Comparison of ENCODE assay signal across 8 cellular contexts in the genomic region with DNA sequence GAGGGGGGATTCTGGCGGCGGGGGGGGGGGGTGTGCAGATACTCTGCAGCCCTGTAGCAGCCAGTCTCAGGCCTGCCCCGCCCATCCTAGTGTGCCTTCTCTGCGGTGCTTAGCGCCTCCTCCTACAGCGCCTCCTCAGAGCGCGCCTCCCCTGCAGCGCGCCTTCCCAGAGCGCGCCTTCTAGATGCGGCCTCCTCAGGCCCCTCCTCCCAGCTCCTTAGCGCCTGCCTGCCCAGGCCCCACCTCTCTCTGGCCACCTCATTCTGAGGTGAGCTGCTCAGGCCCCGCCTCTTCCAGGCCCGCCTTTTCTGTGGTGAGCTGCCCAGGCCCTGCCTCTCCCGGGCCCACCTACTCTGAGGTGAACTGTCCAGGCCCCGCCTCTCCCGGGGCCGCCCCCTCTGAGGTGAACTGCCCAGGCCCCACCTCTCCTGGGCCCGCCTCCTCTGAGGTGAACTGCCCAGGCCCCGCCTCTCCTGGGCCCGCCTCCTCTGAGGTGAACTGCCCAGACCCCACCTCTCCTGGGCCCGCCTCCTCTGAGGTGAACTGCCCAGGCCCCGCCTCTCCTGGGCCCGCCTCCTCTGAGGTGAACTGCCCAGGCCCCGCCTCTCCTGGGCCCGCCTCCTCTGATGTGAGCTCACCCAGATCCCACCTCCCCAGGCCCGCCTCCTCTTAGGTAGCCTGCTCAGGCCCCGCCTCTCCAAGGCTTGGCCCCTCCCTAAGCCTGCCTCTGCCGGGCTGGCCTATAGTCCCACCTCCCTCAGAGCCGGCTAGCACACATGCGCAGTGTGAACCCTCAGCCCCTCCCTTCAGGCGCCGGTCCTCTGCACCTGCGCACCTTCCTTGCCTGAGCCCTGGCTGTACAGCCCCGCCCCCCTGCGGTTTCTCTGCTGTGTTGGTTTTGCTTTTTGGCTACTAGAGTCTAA. TPM values are rescaled to one million over a fixed set of nuclear protein-coding genes. Genes with fewer than 3 reads are reported as not detected.
DNase-seq lines count a peak whose midpoint lies in the region; ATAC-seq and TF ChIP-seq lines count a peak whose summit lies in the region.

No MANE protein-coding gene starts in this region.

- TF ChIP-seq POLR2A in gastroesophageal sphincter (IDR thresholded peaks at IDR 0.05) (no peak), testis (IDR thresholded peaks at IDR 0.05) (no peak)

- peak overlapping the region; percentile 84 for H3K4me3 Mint-ChIP-seq in activated naive CD4-positive, alpha-beta T cell treated with anti-CD3 and anti-CD28 coated beads for 36 hours

- H3K27me3 Mint-ChIP-seq in activated naive CD4-positive, alpha-beta T cell treated with anti-CD3 and anti-CD28 coated beads for 36 hours (ENCODE audit: low read depth) = peaks cover 24% of the 10 kb centered on the region

- DNase-seq in GDM1 (lab: John Stamatoyannopoulos, UW) (peak; percentile 77), NAMALWA (ENCODE audit: low spot score) (peak; percentile 100), SK-MEL-5 (ENCODE audit: low read depth, low spot score) (peak; percentile 98), osteoblast (ENCODE audit: insufficient read length, low spot score, missing footprints) (peak; percentile 89), testis (peak; percentile 97)
- peak; percentile 95 for DNase-seq in activated naive CD4-positive, alpha-beta T cell treated with anti-CD3 and anti-CD28 coated beads for 36 hours

- H3K27ac Mint-ChIP-seq in activated naive CD4-positive, alpha-beta T cell treated with anti-CD3 and anti-CD28 coated beads for 36 hours = no peak overlapping the region

- H3K79me2 ChIP-seq in osteoblast (ENCODE audit: insufficient read depth, low read length) = peaks cover 17% of the 10 kb centered on the region

- CTCF ChIA-PET in activated naive CD4-positive, alpha-beta T cell treated with anti-CD3 and anti-CD28 coated beads for 36 hours (lab: Charles Lee) = no interaction called here

- in situ Hi-C loops in SK-MEL-5 (cut with HindIII; ENCODE audit: low pct_unique_long_range_greater_than_20kb, low sequenced_read_pairs) = no loop called here

- H3K27me3 ChIP-seq in gastroesophageal sphincter (no peaks in the 10 kb centered on the region), osteoblast (ENCODE audit: insufficient read depth, low read length) (no peaks in the 10 kb centered on the region), testis (no peaks in the 10 kb centered on the region)

- H3K4me3 ChIP-seq in gastroesophageal sphincter (peak overlapping the region; percentile 54 to 78), osteoblast (ENCODE audit: insufficient read depth, low read length) (peak overlapping the region; percentile 84), testis (peak overlapping the region; percentile 58 to 79)

- peak overlapping the region; percentile 64 for H3K4me2 ChIP-seq in osteoblast (ENCODE audit: insufficient read depth, low read length)

- no peak for TF ChIP-seq CTCF in gastroesophageal sphincter (IDR thresholded peaks at IDR 0.05)
- TF ChIP-seq CTCF in osteoblast (IDR thresholded peaks at IDR 0.05; ENCODE audit: extremely low read depth, low read depth, low read length) = no peak
- no peak for TF ChIP-seq CTCF in testis (IDR thresholded peaks at IDR 0.05)

- WGBS in gastroesophageal sphincter (ENCODE audit: low coverage in 1 of 2), 2 donors = 67 to 68% methylated on average over 1 to 15 of the region's 38 CpGs
- 34 to 40% methylated on average over 22 to 38 of the region's 38 CpGs for WGBS in testis, 2 donors

- H3K9me3 Mint-ChIP-seq in activated naive CD4-positive, alpha-beta T cell treated with anti-CD3 and anti-CD28 coated beads for 36 hours = peaks cover 4% of the 10 kb centered on the region

- H3K4me1 Mint-ChIP-seq in activated naive CD4-positive, alpha-beta T cell treated with anti-CD3 and anti-CD28 coated beads for 36 hours (ENCODE audit: low read depth) = peaks cover 13% of the 10 kb centered on the region

- no peaks in the 10 kb centered on the region for H4K20me1 ChIP-seq in osteoblast (ENCODE audit: insufficient read depth, low read length)

- peak; percentile 83 for ATAC-seq in HG02571 (IDR thresholded peaks at IDR 0.05; ENCODE audit: unreplicated experiment)
- ATAC-seq in gastroesophageal sphincter = peak; percentile 93

- intact Hi-C loops in activated naive CD4-positive, alpha-beta T cell treated with anti-CD3 and anti-CD28 coated beads for 36 hours (cut with micrococcal nuclease) = loop anchor here (1.0 to 5.0 kb wide), 8 partner anchors 38 to 1753 kb away; a partner anchor contains a TSS
- intact Hi-C loops in testis (cut with DNase I; ENCODE audit: low total_unique reads) = no loop called here

- peak overlapping the region; percentile 1 for H2AFZ ChIP-seq in osteoblast (ENCODE audit: low read length)

- H3K27ac ChIP-seq in gastroesophageal sphincter = peak overlapping the region in 3 of 4 donors; percentile 76 to 91 (median 78)
- H3K27ac ChIP-seq in osteoblast (ENCODE audit: low read depth, low read length) = no peak overlapping the region
- peak overlapping the region; percentile 9 to 62 for H3K27ac ChIP-seq in testis

- no peak for TF ChIP-seq EP300 in gastroesophageal sphincter (IDR thresholded peaks at IDR 0.05)

- H3K36me3 Mint-ChIP-seq in activated naive CD4-positive, alpha-beta T cell treated with anti-CD3 and anti-CD28 coated beads for 36 hours (ENCODE audit: low read depth) = no peaks in the 10 kb centered on the region

- no peaks in the 10 kb centered on the region for H3K9me3 ChIP-seq in gastroesophageal sphincter
- H3K9me3 ChIP-seq in osteoblast (ENCODE audit: low read depth, low read length) = no peaks in the 10 kb centered on the region
- H3K9me3 ChIP-seq in testis = no peaks in the 10 kb centered on the region

- H3K36me3 ChIP-seq in gastroesophageal sphincter (no peaks in the 10 kb centered on the region), osteoblast (ENCODE audit: insufficient read depth, low read length) (no peaks in the 10 kb centered on the region), testis (ENCODE audit: low read depth, missing control alignments) (no peaks in the 10 kb centered on the region)

- H3K4me1 ChIP-seq in gastroesophageal sphincter (peaks cover 0 to 42% (median 0%) of the 10 kb centered on the region in 3 donors), osteoblast (ENCODE audit: insufficient read depth, low read length) (peaks cover 9% of the 10 kb centered on the region), testis (no peaks in the 10 kb centered on the region)

RNA-seq across cellular contexts. Expression of a gene that starts 2.1 kb away (rescaled TPM):
- total RNA-seq in SK-MEL-5 (2014; rRNA removed; shearing (Covaris generic)) = 69.9 and 76.4 TPM in 2 replicates
- 60.4 and 68.5 TPM in 2 replicates for polyA plus RNA-seq in SK-MEL-5 (2015; cell fraction: cytosol; rRNA removed)
- 50.5 and 54.8 TPM in 2 replicates for polyA plus RNA-seq in SK-MEL-5 (2015; cell fraction: nucleus; rRNA removed)
- total RNA-seq in activated naive CD4-positive, alpha-beta T cell treated with anti-CD3 and anti-CD28 coated beads for 36 hours = under 1 TPM in 1 of 2 experiments, not detected in 1; 0.83 TPM
- total RNA-seq in gastroesophageal sphincter (100 to 1,000 TPM in 3 of 4 donors, 10 to 100 TPM in 1; 92.5 to 138 (median 123) TPM), osteoblast (59.8 and 60.8 TPM in 2 replicates), testis (100 to 1,000 TPM; 142 to 146 TPM)
- 71.3 TPM for polyA plus RNA-seq in testis (ENCODE audit: insufficient read depth, low read depth, low replicate concordance)

Comparison
In these comparisons a context has a peak if more than half of its experiments do, and no peak if none do; other contexts are left out.
1. RNA of a gene that starts 2.1 kb away (total RNA-seq): 142 to 146 TPM in testis, 92.5 to 138 TPM in gastroesophageal sphincter, 69.9 to 76.4 TPM in SK-MEL-5 and 59.8 to 60.8 TPM in osteoblast; 0.83 TPM in activated naive CD4-positive, alpha-beta T cell treated with anti-CD3 and anti-CD28 coated beads for 36 hours; every median in the first group is over 10 times any median in the second.
2. Peak in every context shown above with its lines, with median percentiles within 50 percentile points of each other: DNase-seq and H3K4me3 ChIP-seq.